In genomic region chr2:206083602-206084467, GRCh38 we compare ENCODE assay signal across 8 cellular contexts. TPM values are rescaled to one million over a fixed set of nuclear protein-coding genes. Genes with fewer than 3 reads are reported as not detected.
A peak's percentile ranks its signal among the peaks of the same experiment; 100 is the strongest.
DNase-seq lines count a peak whose midpoint lies in the region; ATAC-seq and TF ChIP-seq lines count a peak whose summit lies in the region.

No MANE protein-coding gene starts in this region.

- H3K4me1 ChIP-seq in CD8-positive, alpha-beta memory T cell (ENCODE audit: insufficient read depth, low read length): peaks cover 29% of the 10 kb centered on the region
- H3K4me1 ChIP-seq in HEK293 (ENCODE audit: control insufficient read depth, insufficient read depth, low read length) (no peaks in the 10 kb centered on the region), endodermal cell (ENCODE audit: control insufficient read depth, insufficient read depth, low read length) (peaks cover 6% of the 10 kb centered on the region)

- peak overlapping the region; percentile 97 for H3K9ac ChIP-seq in endodermal cell (ENCODE audit: extremely low read depth, low read length, poor library complexity, severe bottlenecking)

- H3K4me3 ChIP-seq in CD8-positive, alpha-beta memory T cell (ENCODE audit: low read length): peak overlapping the region; percentile 90
- H3K4me3 ChIP-seq in HEK293 (ENCODE audit: low read depth, low read length) (peak overlapping the region; percentile 77), endodermal cell (ENCODE audit: low read length) (peak overlapping the region; percentile 100)

- POLR2A ChIA-PET in CD8-positive, alpha-beta memory T cell (lab: Charles Lee): interaction anchor here (0.6 to 1.2 kb wide), 5 partner anchors 70 to 1446 kb away, joined by 3 to 7 read pairs (median 3); partner anchors contain the start of gene CREB1
- POLR2A ChIA-PET in HEK293 (lab: Yijun Ruan, JAX): interaction anchor here (0.5 to 1.1 kb wide), 9 partner anchors 11 to 1644 kb away, joined by 3 to 5 read pairs (median 4); partner anchors contain the start of genes EEF1B2 and NDUFS1

- peaks cover 0 to 12% (median 0%) of the 10 kb centered on the region in 3 donors for H3K36me3 Mint-ChIP-seq in CD8-positive, alpha-beta memory T cell
- H3K36me3 Mint-ChIP-seq in T-helper 17 cell (ENCODE audit: low read depth) (peaks cover 2% of the 10 kb centered on the region), endodermal cell (ENCODE audit: low read depth) (peaks cover 17% of the 10 kb centered on the region), naive B cell (no peaks in the 10 kb centered on the region)

- TF ChIP-seq CTCF in HEK293 (tag by site-specific recombination; IDR thresholded peaks at IDR 0.05) (no peak), endodermal cell (conservative IDR thresholded peaks at IDR 0.05) (no peak)

- peak in 2 of 5 donors; percentile 6 to 28 for DNase-seq in CD8-positive, alpha-beta memory T cell
- DNase-seq in T-helper 17 cell: no peak
- peak; percentile 91 for DNase-seq in endodermal cell
- no peak for DNase-seq in naive B cell
- DNase-seq in effector CD8-positive, alpha-beta T cell (lab: John Stamatoyannopoulos, UW): no peak
- DNase-seq in GF-D8 (lab: John Stamatoyannopoulos, UW): no peak

- peaks cover 48 to 65% (median 62%) of the 10 kb centered on the region in 3 donors for H3K4me1 Mint-ChIP-seq in CD8-positive, alpha-beta memory T cell
- H3K4me1 Mint-ChIP-seq in T-helper 17 cell: peaks cover 38% of the 10 kb centered on the region
- H3K4me1 Mint-ChIP-seq in endodermal cell: peaks cover 32% of the 10 kb centered on the region
- peaks cover 38 to 63% (median 50%) of the 10 kb centered on the region in 3 donors for H3K4me1 Mint-ChIP-seq in naive B cell

- H3K36me3 ChIP-seq in CD8-positive, alpha-beta memory T cell (ENCODE audit: insufficient read depth, low read length): no peaks in the 10 kb centered on the region
- H3K36me3 ChIP-seq in HEK293 (ENCODE audit: control insufficient read depth in 2 of 2, insufficient read depth in 1 of 2, low read length in 2 of 2) (no peaks in the 10 kb centered on the region; a peak in 1 of 3 replicates), endodermal cell (ENCODE audit: control insufficient read depth, insufficient read depth, low read length) (peaks cover 14% of the 10 kb centered on the region)

- no peaks in the 10 kb centered on the region for H3K9me3 ChIP-seq in CD8-positive, alpha-beta memory T cell (ENCODE audit: low read length)
- H3K9me3 ChIP-seq in HEK293 (ENCODE audit: control insufficient read depth, insufficient read depth, low read depth, low read length) (no peaks in the 10 kb centered on the region), T-helper 17 cell (ENCODE audit: control insufficient read depth, low read length, poor library complexity, severe bottlenecking) (no peaks in the 10 kb centered on the region), endodermal cell (ENCODE audit: control insufficient read depth, low read length) (peaks cover 13% of the 10 kb centered on the region)

- peak overlapping the region; percentile 96 to 100 (median 98) for H3K27ac Mint-ChIP-seq in CD8-positive, alpha-beta memory T cell
- H3K27ac Mint-ChIP-seq in T-helper 17 cell (peak overlapping the region; percentile 98), endodermal cell (peak overlapping the region; percentile 96), naive B cell (peak overlapping the region; percentile 95 to 100 (median 98))

- H3K27ac ChIP-seq in CD8-positive, alpha-beta memory T cell (ENCODE audit: low read depth, low read length): peak overlapping the region; percentile 85
- H3K27ac ChIP-seq in HEK293 (ENCODE audit: extremely low read depth, low read depth, low read length) (peak overlapping the region; percentile 99), endodermal cell (ENCODE audit: low read depth, low read length) (peak overlapping the region; percentile 92)

- no peak for ATAC-seq in T-helper 17 cell
- no peak for ATAC-seq in naive B cell (ENCODE audit: low read depth in 2 of 2)
- no peak for ATAC-seq in GM19023 (IDR thresholded peaks at IDR 0.05; ENCODE audit: unreplicated experiment)

- peaks cover 0 to 3% of the 10 kb centered on the region in 2 donors for H3K27me3 Mint-ChIP-seq in CD8-positive, alpha-beta memory T cell
- H3K27me3 Mint-ChIP-seq in T-helper 17 cell: no peaks in the 10 kb centered on the region
- H3K27me3 Mint-ChIP-seq in endodermal cell (ENCODE audit: insufficient read depth): no peaks in the 10 kb centered on the region
- H3K27me3 Mint-ChIP-seq in naive B cell: no peaks in the 10 kb centered on the region

- WGBS in endodermal cell (ENCODE audit: insufficient coverage in 1 of 2, insufficient read length in 1 of 2), 2 experiments: 0 to 3% methylated on average over 6 to 10 of the region's 14 CpGs

- H3K4me3 Mint-ChIP-seq in CD8-positive, alpha-beta memory T cell: peak overlapping the region; percentile 95 to 99 (median 98)
- H3K4me3 Mint-ChIP-seq in T-helper 17 cell (peak overlapping the region; percentile 98), endodermal cell (peak overlapping the region; percentile 95), naive B cell (peak overlapping the region; percentile 94 to 98 (median 98))

- H3K9me3 Mint-ChIP-seq in CD8-positive, alpha-beta memory T cell: no peaks in the 10 kb centered on the region
- H3K9me3 Mint-ChIP-seq in endodermal cell: peaks cover 4% of the 10 kb centered on the region
- no peaks in the 10 kb centered on the region for H3K9me3 Mint-ChIP-seq in naive B cell

- no peaks in the 10 kb centered on the region for H3K27me3 ChIP-seq in CD8-positive, alpha-beta memory T cell (ENCODE audit: insufficient read depth, low read length, poor library complexity, severe bottlenecking)
- no peaks in the 10 kb centered on the region for H3K27me3 ChIP-seq in endodermal cell (ENCODE audit: control insufficient read depth, insufficient read depth, low read length, poor library complexity, severe bottlenecking)

- CTCF ChIA-PET in CD8-positive, alpha-beta memory T cell (lab: Charles Lee): interaction anchor here (0.9 kb wide), 1 partner anchor 76 kb away, joined by 3 read pairs; the partner anchor contains the start of genes EEF1B2 and NDUFS1
- CTCF ChIA-PET in HEK293 (lab: Yijun Ruan, JAX): interaction anchor here (0.6 to 0.7 kb wide), 2 partner anchors 82 to 1718 kb away, joined by 3 read pairs; no protein-coding TSS in a partner anchor

TF ChIP-seq in HEK293, 187 proteins besides CTCF, POLR2A, EP300 and RAD21 (continues in another document):
- TF ChIP-seq ZNF707 (tag by site-specific recombination; IDR thresholded peaks at IDR 0.05) (no peak), KLF10 (tag by site-specific recombination; IDR thresholded peaks at IDR 0.05) (no peak), SCRT1 (tag by site-specific recombination; IDR thresholded peaks at IDR 0.05; ENCODE audit: borderline replicate concordance) (no peak), ZXDB (tag by site-specific recombination; IDR thresholded peaks at IDR 0.05) (no peak; the same call in 1 of the 2 replicates), ZNF311 (tag by site-specific recombination; IDR thresholded peaks at IDR 0.05; ENCODE audit: borderline replicate concordance) (no peak), ZNF654 (tag by site-specific recombination; IDR thresholded peaks at IDR 0.05; ENCODE audit: low read depth) (no peak), PRDM4 (tag by site-specific recombination; IDR thresholded peaks at IDR 0.05) (no peak), ZSCAN16 (tag by site-specific recombination; IDR thresholded peaks at IDR 0.05) (no peak), SCRT2 (tag by site-specific recombination; IDR thresholded peaks at IDR 0.05) (no peak), ZNF114 (tag by site-specific recombination; IDR thresholded peaks at IDR 0.05) (no peak), KLF8 (tag by site-specific recombination; IDR thresholded peaks at IDR 0.05) (no peak), ZNF837 (tag by site-specific recombination; IDR thresholded peaks at IDR 0.05) (no peak), ZNF350 (tag by site-specific recombination; IDR thresholded peaks at IDR 0.05) (no peak), ZEB2 (tag by site-specific recombination; IDR thresholded peaks at IDR 0.05) (no peak), ZNF169 (tag by site-specific recombination; IDR thresholded peaks at IDR 0.05) (no peak), GLI4 (tag by site-specific recombination; IDR thresholded peaks at IDR 0.05) (no peak), ZNF174 (tag by site-specific recombination; IDR thresholded peaks at IDR 0.05) (no peak)
- TF ChIP-seq, protein P1, sequence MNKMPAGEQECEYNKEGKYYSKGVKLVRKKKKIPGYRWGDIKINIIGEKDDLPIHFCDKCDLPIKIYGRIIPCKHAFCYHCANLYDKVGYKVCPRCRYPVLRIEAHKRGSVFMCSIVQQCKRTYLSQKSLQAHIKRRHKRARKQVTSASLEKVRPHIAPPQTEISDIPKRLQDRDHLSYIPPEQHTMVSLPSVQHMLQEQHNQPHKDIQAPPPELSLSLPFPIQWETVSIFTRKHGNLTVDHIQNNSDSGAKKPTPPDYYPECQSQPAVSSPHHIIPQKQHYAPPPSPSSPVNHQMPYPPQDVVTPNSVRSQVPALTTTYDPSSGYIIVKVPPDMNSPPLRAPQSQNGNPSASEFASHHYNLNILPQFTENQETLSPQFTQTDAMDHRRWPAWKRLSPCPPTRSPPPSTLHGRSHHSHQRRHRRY (tag by site-specific recombination; IDR thresholded peaks at IDR 0.05): no peak

RNA-seq across cellular contexts. Expression of gene INO80D, which starts 2.1 kb away (rescaled TPM):
- 10 to 100 TPM; 20.7 to 22.4 TPM for total RNA-seq in CD8-positive, alpha-beta memory T cell
- polyA plus RNA-seq in CD8-positive, alpha-beta memory T cell: 10.6 TPM
- total RNA-seq in T-helper 17 cell (10 to 100 TPM; 52.7 to 53.0 TPM), endodermal cell (10 to 100 TPM; 27.6 to 35.2 TPM)
- 4.6 TPM for polyA plus RNA-seq in endodermal cell (2013, experiment 1 of 2)
- 6.0 TPM for polyA plus RNA-seq in endodermal cell (2013, experiment 2 of 2)
- polyA plus RNA-seq in naive B cell (ENCODE audit: low read depth in 6 of 6): 10 to 100 TPM; 14.2 to 25.5 (median 18.5) TPM
